ENCODE assay signal across 3 cellular contexts in the genomic region with DNA sequence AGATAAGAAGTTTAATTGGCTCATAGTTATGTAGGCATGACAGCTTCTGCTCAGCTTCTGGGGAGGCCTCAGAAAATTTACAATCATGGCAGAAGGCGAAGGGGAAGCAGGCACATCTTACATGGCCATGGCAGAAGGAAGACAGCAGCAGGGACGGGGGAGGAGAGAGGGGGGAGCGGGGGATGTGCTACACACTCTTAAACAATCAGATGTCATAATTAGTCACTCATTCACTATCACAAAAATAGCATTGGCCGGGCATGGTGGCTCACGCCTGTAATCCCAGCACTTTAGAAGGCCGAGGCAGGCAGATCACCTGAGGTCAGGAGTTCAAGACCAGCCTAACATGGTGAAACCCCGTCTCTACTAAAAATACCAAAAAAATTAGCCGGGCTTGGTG. TPM values are rescaled to one million over a fixed set of nuclear protein-coding genes. Genes with fewer than 3 reads are reported as not detected.
"Had no signal": no experiment of that assay in that cellular context is flagged by ENCODE, and none has a peak within 500 bp of the region (broad histone marks: within the 10 kb centered on the region; RNA-seq: fewer than 3 reads in every experiment).

No MANE protein-coding gene starts in this region.

RNA-seq across cellular contexts. Expression of a gene that starts 10.9 kb away (rescaled TPM):
- total RNA-seq: activated CD8-positive, alpha-beta memory T cell treated with anti-CD3 and anti-CD28 coated beads, Interleukin-2, amount 10 ng/mL, durations not matched to agents 7 days and 5 days; activated T-helper 1 cell treated with anti-CD3 and anti-CD28 coated beads, Interleukin-12 subunit alpha, Interleukin-12 subunit beta, Interleukin-2, Interleukin-4 antibody, amounts not matched to agents 30 ng/mL and 10 ng/mL and 1 ng/mL, durations not matched to agents 14 hours and 24 hours and 36 hours; aorta had no signal
- polyA plus RNA-seq: aorta had no signal
